12 cellular contexts compared by ENCODE assay signal in genomic region chr11:117928818-117929567, GRCh38. TPM values are rescaled to one million over a fixed set of nuclear protein-coding genes. Genes with fewer than 3 reads are reported as not detected.
DNase-seq lines count a peak whose midpoint lies in the region; ATAC-seq and TF ChIP-seq lines count a peak whose summit lies in the region.
"Had no signal": no experiment of that assay in that cellular context is flagged by ENCODE, and none has a peak within 500 bp of the region (broad histone marks: within the 10 kb centered on the region; RNA-seq: fewer than 3 reads in every experiment).

TMPRSS13 (minus strand) TSS chr11:117929402; CDS start chr11:117929307, 95 bp downstream.

- peaks cover 0 to 2% of the 10 kb centered on the region in 2 donors for H3K27me3 Mint-ChIP-seq in CD8-positive, alpha-beta memory T cell
- no peaks in the 10 kb centered on the region for H3K27me3 Mint-ChIP-seq in naive thymus-derived CD8-positive, alpha-beta T cell

- intact Hi-C loops in breast epithelium (cut with DNase I; ENCODE audit: low total_unique reads), result no loop called here

- POLR2A ChIA-PET in CD8-positive, alpha-beta memory T cell (lab: Charles Lee), result interaction anchor here (0.6 kb wide), 1 partner anchor 38 kb away, joined by 3 read pairs; no protein-coding TSS in a partner anchor
- POLR2A ChIA-PET in naive thymus-derived CD8-positive, alpha-beta T cell (lab: Charles Lee), result interaction anchor here (0.9 kb wide), 1 partner anchor 124 kb away, joined by 4 read pairs; no protein-coding TSS in a partner anchor

- H3K36me3 ChIP-seq in CD8-positive, alpha-beta memory T cell (ENCODE audit: insufficient read depth, low read length), result no peaks in the 10 kb centered on the region
- H3K36me3 ChIP-seq in HUES64 (ENCODE audit: insufficient read depth, low read length) (no peaks in the 10 kb centered on the region), breast epithelium (no peaks in the 10 kb centered on the region)

- H3K4me3 ChIP-seq in CD8-positive, alpha-beta memory T cell (ENCODE audit: low read length), result no peak within 1 kb of the TSS
- H3K4me3 ChIP-seq in HUES64 (ENCODE audit: low read length), result peak within 1 kb of the TSS; percentile 13; the same call in 1 of the 2 replicates
- H3K4me3 ChIP-seq in breast epithelium, result peak within 1 kb of the TSS in 2 of 3 donors; percentile 45 to 64

- TF ChIP-seq CTCF in breast epithelium (IDR thresholded peaks at IDR 0.05), result peak in 2 of 3 donors; percentile 24 to 83

- WGBS in HUES64, result 72% methylated on average over 13 of the region's 15 CpGs

- no peaks in the 10 kb centered on the region for H3K36me3 Mint-ChIP-seq in CD8-positive, alpha-beta memory T cell
- H3K36me3 Mint-ChIP-seq in naive thymus-derived CD8-positive, alpha-beta T cell, result no peaks in the 10 kb centered on the region

- no peaks in the 10 kb centered on the region for H3K27me3 ChIP-seq in CD8-positive, alpha-beta memory T cell (ENCODE audit: insufficient read depth, low read length, poor library complexity, severe bottlenecking)
- H3K27me3 ChIP-seq in HUES64 (ENCODE audit: insufficient read depth, low read length) (peaks cover 4% of the 10 kb centered on the region; the same call in 1 of the 2 replicates), breast epithelium (no peaks in the 10 kb centered on the region)

- peaks cover 44% of the 10 kb centered on the region for H3K4me1 ChIP-seq in CD8-positive, alpha-beta memory T cell (ENCODE audit: insufficient read depth, low read length)
- peaks cover 15% of the 10 kb centered on the region for H3K4me1 ChIP-seq in HUES64 (ENCODE audit: insufficient read depth, low read length)
- H3K4me1 ChIP-seq in breast epithelium, result no peaks in the 10 kb centered on the region

- no peak within 1 kb of the TSS; the same call in 1 of the 2 replicates for H3K9ac ChIP-seq in HUES64 (ENCODE audit: low read depth, low read length)

- no peaks in the 10 kb centered on the region for H3K9me3 Mint-ChIP-seq in CD8-positive, alpha-beta memory T cell
- H3K9me3 Mint-ChIP-seq in naive thymus-derived CD8-positive, alpha-beta T cell, result no peaks in the 10 kb centered on the region

- CTCF ChIA-PET in CD8-positive, alpha-beta memory T cell (lab: Charles Lee), result interaction anchor here (0.6 to 2.6 kb wide), 5 partner anchors 17 to 125 kb away, joined by 3 to 10 read pairs (median 3); no protein-coding TSS in a partner anchor

- peak within 1 kb of the TSS in 6 of 8 donors; percentile 46 to 93 (median 80) for H3K27ac Mint-ChIP-seq in CD8-positive, alpha-beta memory T cell
- peak within 1 kb of the TSS in 9 of 10 donors; percentile 55 to 93 (median 86) for H3K27ac Mint-ChIP-seq in naive thymus-derived CD8-positive, alpha-beta T cell

- H3K4me1 Mint-ChIP-seq in CD8-positive, alpha-beta memory T cell, result peaks cover 50 to 59% (median 58%) of the 10 kb centered on the region in 3 donors
- peaks cover 38 to 62% (median 60%) of the 10 kb centered on the region in 4 donors for H3K4me1 Mint-ChIP-seq in naive thymus-derived CD8-positive, alpha-beta T cell

- DNase-seq in CD8-positive, alpha-beta memory T cell, result peak in 1 of 5 donors; percentile 41
- DNase-seq in breast epithelium (ENCODE audit: low spot score in 2 of 2) (peak; percentile 80 to 89), AG08395 (ENCODE audit: low spot score) (no peak), pons (ENCODE audit: low spot score) (no peak), HK-2 (ENCODE audit: unreplicated experiment) (no peak)
- peak in 1 of 10 donors; percentile 41 for DNase-seq in naive thymus-derived CD8-positive, alpha-beta T cell
- no peak for DNase-seq in effector CD8-positive, alpha-beta T cell (lab: John Stamatoyannopoulos, UW)
- DNase-seq: central memory CD4-positive, alpha-beta T cell; DMS79; IMR-90 had no signal

- H3K4me3 Mint-ChIP-seq in CD8-positive, alpha-beta memory T cell, result peak within 1 kb of the TSS in 6 of 7 donors; percentile 19 to 78 (median 67)
- peak within 1 kb of the TSS; percentile 9 to 82 (median 69) for H3K4me3 Mint-ChIP-seq in naive thymus-derived CD8-positive, alpha-beta T cell

- H3K9me3 ChIP-seq in CD8-positive, alpha-beta memory T cell (ENCODE audit: low read length), result no peaks in the 10 kb centered on the region
- no peaks in the 10 kb centered on the region for H3K9me3 ChIP-seq in HUES64 (ENCODE audit: insufficient read depth, low read depth, low read length)
- H3K9me3 ChIP-seq in breast epithelium, result no peaks in the 10 kb centered on the region

- no peak for ATAC-seq in naive thymus-derived CD8-positive, alpha-beta T cell

- H3K27ac ChIP-seq in CD8-positive, alpha-beta memory T cell (ENCODE audit: low read depth, low read length), result no peak within 1 kb of the TSS
- H3K27ac ChIP-seq in HUES64 (ENCODE audit: low read depth, low read length) (peak within 1 kb of the TSS; percentile 40; the same call in 1 of the 2 replicates), breast epithelium (peak within 1 kb of the TSS; percentile 92 to 95)
- H3K27ac ChIP-seq: VCaP had no signal

- TF ChIP-seq POLR2A in breast epithelium (IDR thresholded peaks at IDR 0.05), result no peak

RNA-seq across cellular contexts. Expression of gene TMPRSS13, which starts in this region (rescaled TPM):
- 1 to 10 TPM; 1.4 to 1.5 TPM for total RNA-seq in CD8-positive, alpha-beta memory T cell
- 1.5 TPM for polyA plus RNA-seq in CD8-positive, alpha-beta memory T cell
- 0.05 TPM for polyA plus RNA-seq in HUES64 (2013, experiment 1 of 2)
- 0.32 TPM for polyA plus RNA-seq in HUES64 (2013, experiment 2 of 2)
- total RNA-seq in breast epithelium, result 10 to 100 TPM in 2 of 3 donors, under 1 TPM in 1; 0.32 to 34.0 (median 12.5) TPM
- total RNA-seq in naive thymus-derived CD8-positive, alpha-beta T cell, result 1 to 10 TPM; 4.8 to 9.2 TPM
- 1 to 10 TPM in 2 of 3 donors, under 1 TPM in 1; 0.05 to 1.5 (median 1.0) TPM for polyA plus RNA-seq in naive thymus-derived CD8-positive, alpha-beta T cell
- total RNA-seq: IMR-90 had no signal
- polyA plus RNA-seq: IMR-90 had no signal

Comparison
In these comparisons a context has a peak if more than half of its experiments do, and no peak if none do; other contexts are left out.
1. DNase-seq: peak in breast epithelium (2 of 2); none in effector CD8-positive, alpha-beta T cell (single experiment), AG08395 (single experiment), pons (single experiment) and HK-2 (single experiment).